8 cellular contexts compared by ENCODE assay signal in genomic region chr1:95116666-95117206, GRCh38. TPM values are rescaled to one million over a fixed set of nuclear protein-coding genes. Genes with fewer than 3 reads are reported as not detected.
DNase-seq lines count a peak whose midpoint lies in the region; ATAC-seq and TF ChIP-seq lines count a peak whose summit lies in the region.

No MANE protein-coding gene starts in this region.

- CTCF ChIA-PET in A673 (lab: Charles Lee): interaction anchor here (0.6 to 0.9 kb wide), 2 partner anchors 32 to 262 kb away, joined by 5 to 9 read pairs; no protein-coding TSS in a partner anchor

- peaks cover 48% of the 10 kb centered on the region for H3K27me3 ChIP-seq in A673 (replicated peaks; ENCODE audit: insufficient read depth, low read depth, low read length, poor library complexity)

- H3K36me3 ChIP-seq in A673 (ENCODE audit: insufficient read depth, low read length, poor library complexity, severe bottlenecking): no peaks in the 10 kb centered on the region

- no peak overlapping the region for H3K27ac ChIP-seq in A673 (ENCODE audit: low read depth, low read length, poor library complexity, severe bottlenecking)
- H3K27ac ChIP-seq in cingulate gyrus (ENCODE audit: low read depth, low read length): peak overlapping the region; percentile 44

- no peaks in the 10 kb centered on the region for H3K9me3 ChIP-seq in A673 (ENCODE audit: low read depth, low read length, poor library complexity, severe bottlenecking)

- peaks cover 6% of the 10 kb centered on the region for H3K4me1 ChIP-seq in A673 (ENCODE audit: insufficient read depth, low read length, poor library complexity, severe bottlenecking)

- peak; percentile 72 for DNase-seq in A673 (ENCODE audit: low spot score)
- DNase-seq in NCI-H2227 (lab: John Stamatoyannopoulos, UW; ENCODE audit: unreplicated experiment): peak; percentile 84
- DNase-seq in left lobe of liver (ENCODE audit: low spot score): peak; percentile 81
- DNase-seq in stimulated activated CD4-positive, alpha-beta T cell treated with anti-CD3 and anti-CD28 coated beads, Interleukin-2, amount 100 ng/mL, for 48 hours: peak; percentile 38 to 47

- no TSS peak for BruUV-seq in A673 (replicated peaks; lab: Mats Ljungman, UMichigan)

- TF ChIP-seq CTCF in A673 (conservative IDR thresholded peaks at IDR 0.05; ENCODE audit: low read depth, low read length): peak; percentile 66

- ATAC-seq in GM18861 (IDR thresholded peaks at IDR 0.05; ENCODE audit: unreplicated experiment): peak; percentile 41
- ATAC-seq in HG03135 (IDR thresholded peaks at IDR 0.05; ENCODE audit: unreplicated experiment): peak; percentile 63
- ATAC-seq in activated CD4-positive, CD25-positive, alpha-beta regulatory T cell treated with anti-CD3 and anti-CD28 coated beads, Interleukin-2, amount 50 U/mL, for 24 hours: peak; percentile 58 to 69
- ATAC-seq in left lobe of liver: peak; percentile 72

- H3K4me3 ChIP-seq in A673 (ENCODE audit: low read depth, low read length, poor library complexity, severe bottlenecking): peak overlapping the region; percentile 63

- intact Hi-C loops in A673 (cut with micrococcal nuclease; ENCODE audit: unreplicated experiment): loop anchor here (10.0 kb wide), 1 partner anchor 118 kb away; the partner anchor contains the start of gene RWDD3

- POLR2A ChIA-PET in A673 (lab: Charles Lee; ENCODE audit: low non-redundant PET): no interaction called here

RNA-seq across cellular contexts. Expression of gene TLCD4, which starts 0.4 kb away (rescaled TPM):
- total RNA-seq in A673 (2021) (0.11 TPM in 1 of 2 replicates, not detected in the other), left lobe of liver (174 TPM)

RNA-seq across cellular contexts. Expression of gene ALG14, which starts 44.0 kb away (rescaled TPM):
- total RNA-seq in A673 (2021): 6.4 and 11.3 TPM in 2 replicates
- 5.4 TPM for total RNA-seq in left lobe of liver

Comparison
In these comparisons a context has a peak if more than half of its experiments do, and no peak if none do; other contexts are left out.
1. RNA of gene TLCD4, which starts 0.4 kb away (total RNA-seq): 174 TPM in left lobe of liver (single experiment); 0.11 TPM in A673; every median in the first group is over 100 times any median in the second.
2. Peak in every context shown above with its lines, with median percentiles within 50 percentile points of each other: DNase-seq and ATAC-seq.